ENCODE assay signal across 14 cellular contexts in genomic region chr12:91335724-91336123, GRCh38.
"Had no signal": no experiment of that assay in that cellular context is flagged by ENCODE, and none has a peak within 500 bp of the region (broad histone marks: within the 10 kb centered on the region; RNA-seq: fewer than 3 reads in every experiment).

No MANE protein-coding gene starts in this region.

- H3K4me2 ChIP-seq: neural progenitor cell had no signal

- H3K36me3 ChIP-seq: neural progenitor cell, pancreas, transverse colon had no signal

- H3K27me3 ChIP-seq: neural progenitor cell, pancreas, transverse colon had no signal

- DNase-seq: activated CD4-positive, alpha-beta T cell treated with anti-CD3 and anti-CD28 coated beads, Interleukin-2, amount 50 U/mL, for 4 hours; activated CD4-positive, CD25-positive, alpha-beta regulatory T cell treated with anti-CD3 and anti-CD28 coated beads, Interleukin-2, amount 50 U/mL, for 72 hours; activated gamma-delta T cell treated with Interleukin-2 at 50 U/mL for 16 hours; activated naive CD8-positive, alpha-beta T cell treated with anti-CD3 and anti-CD28 coated beads for 36 hours; activated T-cell treated with anti-CD3 and anti-CD28 coated beads, Interleukin-2, amount 50 U/mL, for 48 hours; aorta; effector CD4-positive, alpha-beta T cell; hypothalamus; kidney glomerular epithelial cell; pancreas; stimulated activated naive B cell treated with anti-CD40 and anti-IgM and Interleukin-4, amounts not matched to agents 10 μg/mL and 1 μg/mL and 100 μg/mL, for 72 hours; substantia nigra; transverse colon had no signal

- H3K9ac ChIP-seq: neural progenitor cell had no signal

- H2AFZ ChIP-seq: neural progenitor cell had no signal

- H3K27ac ChIP-seq: neural progenitor cell, pancreas, transverse colon had no signal

- H3K4me3 ChIP-seq: neural progenitor cell, pancreas, transverse colon had no signal

- H3K9me3 ChIP-seq: pancreas, transverse colon had no signal

- ATAC-seq: pancreas; stimulated activated naive B cell treated with anti-CD40 and anti-IgM and Interleukin-4, amounts not matched to agents 10 μg/mL and 1 μg/mL and 100 μg/mL, for 72 hours had no signal

- H3K4me1 ChIP-seq: neural progenitor cell, pancreas, transverse colon had no signal
